In genomic region chrX:149837167-149837566, GRCh38 we compare ENCODE assay signal across 22 cellular contexts. TPM values are rescaled to one million over a fixed set of nuclear protein-coding genes. Genes with fewer than 3 reads are reported as not detected.
DNase-seq lines count a peak whose midpoint lies in the region; ATAC-seq, FAIRE-seq and TF ChIP-seq lines count a peak whose summit lies in the region.
"Had no signal": no experiment of that assay in that cellular context is flagged by ENCODE, and none has a peak within 500 bp of the region (broad histone marks: within the 10 kb centered on the region; RNA-seq: fewer than 3 reads in every experiment).

No MANE protein-coding gene starts in this region.

- H3K9me3 ChIP-seq in H1 (ENCODE audit: insufficient read depth in 2 of 2, low read depth in 1 of 2, low read length in 1 of 2) = peaks cover 8 to 12% of the 10 kb centered on the region in 2 experiments
- H3K9me3 ChIP-seq: BE2C had no signal

- no peak overlapping the region for H4K91ac ChIP-seq in H1 (replicated peaks; ENCODE audit: insufficient read length, low read length)

- H3K27ac Mint-ChIP-seq in GM23338 (no peak overlapping the region), WTC11 (peak overlapping the region; percentile 57), glutamatergic neuron (ENCODE audit: unreplicated experiment) (no peak overlapping the region)
- H3K27ac Mint-ChIP-seq in activated CD4-positive, alpha-beta memory T cell treated with anti-CD3 and anti-CD28 coated beads for 36 hours = no peak overlapping the region
- H3K27ac Mint-ChIP-seq: CD4-positive, CD25-positive, alpha-beta regulatory T cell; CD8-positive, alpha-beta memory T cell; HFFc6 had no signal

- no peak for TF ChIP-seq RAD21 in H1 (IDR thresholded peaks at IDR 0.05 in 1 of 2, conservative IDR thresholded peaks at IDR 0.05 in 1 of 2; ENCODE audit: low read depth in 2 of 2, low read length in 2 of 2)

- H3K14ac ChIP-seq in H1 (ENCODE audit: insufficient read length) = no peak overlapping the region

- no peak overlapping the region for H3K56ac ChIP-seq in H1 (replicated peaks; ENCODE audit: insufficient read length, low read depth, low read length)

- no peaks in the 10 kb centered on the region for H3F3A ChIP-seq in GM23338 (replicated peaks; ENCODE audit: low read depth)

- no peaks in the 10 kb centered on the region for H3K79me1 ChIP-seq in H1 (ENCODE audit: low read depth, low read length)

- no peak overlapping the region for H4K8ac ChIP-seq in H1 (ENCODE audit: extremely low read depth, insufficient read depth, low read length)

- no peak overlapping the region for H3K4ac ChIP-seq in H1 (replicated peaks; ENCODE audit: insufficient read length, low read depth, low read length)

- DNase-seq in GM23338 (ENCODE audit: low spot score) = peak; percentile 29
- DNase-seq in WTC11 (ENCODE audit: low spot score) = no peak
- DNase-seq in H1 (ENCODE audit: low read depth in 1 of 2, low spot score in 2 of 2) = no peak
- no peak for DNase-seq in activated CD4-positive, alpha-beta memory T cell treated with anti-CD3 and anti-CD28 coated beads for 36 hours
- no peak for DNase-seq in SHP77 (lab: John Stamatoyannopoulos, UW)
- DNase-seq in glutamatergic neuron = no peak
- DNase-seq: BE2C; C1 segment of cervical spinal cord; CD4-positive, CD25-positive, alpha-beta regulatory T cell; CD8-positive, alpha-beta memory T cell; COR-L47; DMS 273 treated with DMSO at 0.1 percent for 48 hours; DMS53; DND-41; EL; GM23248; HFFc6 had no signal

- no peak overlapping the region for H3K9ac ChIP-seq in H1 (replicated peaks in 1 of 4; ENCODE audit: extremely low read depth in 1 of 4, low read depth in 3 of 4, low read length in 3 of 4)
- H3K9ac ChIP-seq: GM23248 had no signal

- H4K20me1 ChIP-seq in GM23338 (replicated peaks; ENCODE audit: insufficient read depth) (no peaks in the 10 kb centered on the region), H1 (replicated peaks in 1 of 2; ENCODE audit: control insufficient read depth in 1 of 2, insufficient read depth in 2 of 2, low read length in 2 of 2) (no peaks in the 10 kb centered on the region)

- H3K79me2 ChIP-seq in GM23338 (replicated peaks; ENCODE audit: insufficient read depth) (no peaks in the 10 kb centered on the region), H1 (ENCODE audit: control insufficient read depth in 1 of 2, insufficient read depth in 2 of 2, low read length in 2 of 2) (no peaks in the 10 kb centered on the region)

- H2BK5ac ChIP-seq in H1 (ENCODE audit: low read depth, low read length) = no peak overlapping the region

- peak; percentile 63 for ATAC-seq in GM23338
- ATAC-seq in WTC11 = peak; percentile 60
- ATAC-seq: HCT116 had no signal

- CTCF ChIA-PET in WTC11 (lab: Charles Lee) (interaction anchor here (0.9 to 1.3 kb wide), 2 partner anchors 101 to 102 kb away, joined by 3 to 4 read pairs; partner anchors contain the start of gene EOLA2), H1 (lab: Charles Lee; ENCODE audit: partially characterized antibody) (interaction anchor here (1.1 kb wide), 1 partner anchor 34 kb away, joined by 3 read pairs; no protein-coding TSS in a partner anchor)
- CTCF ChIA-PET in activated CD4-positive, alpha-beta memory T cell treated with anti-CD3 and anti-CD28 coated beads for 36 hours (lab: Charles Lee) = no interaction called here

- no peaks in the 10 kb centered on the region for H3K27me3 ChIP-seq in GM23338 (ENCODE audit: insufficient read depth)
- H3K27me3 ChIP-seq in H1 (replicated peaks in 1 of 4; ENCODE audit: control insufficient read depth in 3 of 4, extremely low read depth in 1 of 4, insufficient read depth in 3 of 4, low read length in 3 of 4) = no peaks in the 10 kb centered on the region
- H3K27me3 ChIP-seq: BE2C had no signal

- H3K4me3 ChIP-seq in GM23338 (peak overlapping the region; percentile 42), H1 (ENCODE audit: extremely low read depth in 1 of 4, insufficient read depth in 2 of 4, low read depth in 3 of 4, low read length in 4 of 4) (peak overlapping the region in 1 of 4 experiments; percentile 33; a peak in 2 of 8 replicates)
- H3K4me3 ChIP-seq: GM23248 had no signal

- POLR2A ChIA-PET in WTC11 (lab: Charles Lee) (interaction anchor here (1.3 kb wide), 1 partner anchor 103 kb away, joined by 4 read pairs; no protein-coding TSS in a partner anchor), H1 (lab: Charles Lee; ENCODE audit: partially characterized antibody) (no interaction called here)
- POLR2A ChIA-PET in activated CD4-positive, alpha-beta memory T cell treated with anti-CD3 and anti-CD28 coated beads for 36 hours (lab: Charles Lee) = no interaction called here

- H3K4me1 Mint-ChIP-seq in GM23338 (peaks cover 35% of the 10 kb centered on the region), WTC11 (peaks cover 49% of the 10 kb centered on the region), glutamatergic neuron (ENCODE audit: low read depth, unreplicated experiment) (no peaks in the 10 kb centered on the region)
- peaks cover 5% of the 10 kb centered on the region for H3K4me1 Mint-ChIP-seq in activated CD4-positive, alpha-beta memory T cell treated with anti-CD3 and anti-CD28 coated beads for 36 hours (ENCODE audit: low read depth)
- H3K4me1 Mint-ChIP-seq: CD4-positive, CD25-positive, alpha-beta regulatory T cell; CD8-positive, alpha-beta memory T cell had no signal

- no peak overlapping the region for H4K5ac ChIP-seq in H1 (ENCODE audit: insufficient read length, low read depth, low read length)

- peaks cover 6% of the 10 kb centered on the region for H3K27me3 Mint-ChIP-seq in GM23338 (ENCODE audit: insufficient read depth, low read depth, poor library complexity)
- H3K27me3 Mint-ChIP-seq in WTC11 (ENCODE audit: low read depth) = peaks cover 19% of the 10 kb centered on the region
- H3K27me3 Mint-ChIP-seq in activated CD4-positive, alpha-beta memory T cell treated with anti-CD3 and anti-CD28 coated beads for 36 hours = peaks cover 3% of the 10 kb centered on the region
- H3K27me3 Mint-ChIP-seq in glutamatergic neuron (ENCODE audit: unreplicated experiment) = no peaks in the 10 kb centered on the region
- H3K27me3 Mint-ChIP-seq: CD4-positive, CD25-positive, alpha-beta regulatory T cell had no signal

- H3K23ac ChIP-seq in H1 (ENCODE audit: insufficient read length) = no peak overlapping the region

- peak overlapping the region; percentile 18; the same call in 1 of the 2 replicates for H3K27ac ChIP-seq in GM23338 (ENCODE audit: low read depth)
- no peak overlapping the region for H3K27ac ChIP-seq in H1 (ENCODE audit: low read depth, low read length)
- H3K27ac ChIP-seq: GM23248 had no signal

- H3K23me2 ChIP-seq in H1 (ENCODE audit: low read depth, low read length) = no peaks in the 10 kb centered on the region

- H2BK15ac ChIP-seq in H1 (ENCODE audit: low read length) = no peak overlapping the region

- H3K9me3 Mint-ChIP-seq in GM23338 (peaks cover 20% of the 10 kb centered on the region), WTC11 (peaks cover 17% of the 10 kb centered on the region), glutamatergic neuron (ENCODE audit: unreplicated experiment) (peaks cover 1% of the 10 kb centered on the region)
- no peaks in the 10 kb centered on the region for H3K9me3 Mint-ChIP-seq in activated CD4-positive, alpha-beta memory T cell treated with anti-CD3 and anti-CD28 coated beads for 36 hours
- H3K9me3 Mint-ChIP-seq: CD8-positive, alpha-beta memory T cell; HFFc6 had no signal

- no peaks in the 10 kb centered on the region for H3K36me3 ChIP-seq in GM23338 (ENCODE audit: insufficient read depth)
- H3K36me3 ChIP-seq in H1 (ENCODE audit: control insufficient read depth in 2 of 4, insufficient read depth in 4 of 4, low read length in 3 of 4) = peaks cover 0 to 3% (median 0%) of the 10 kb centered on the region in 4 experiments; a peak in 1 of 8 replicates
- H3K36me3 ChIP-seq: BE2C had no signal

- H2AK5ac ChIP-seq in H1 (ENCODE audit: low read depth, low read length) = no peak overlapping the region

- no peak overlapping the region for H2AFZ ChIP-seq in GM23338
- no peak overlapping the region for H2AFZ ChIP-seq in H1 (ENCODE audit: low read length)
- H2AFZ ChIP-seq: GM23248 had no signal

- H2BK12ac ChIP-seq in H1 (ENCODE audit: low read depth, low read length) = no peak overlapping the region

- TF ChIP-seq EP300 in H1 (IDR thresholded peaks at IDR 0.05; ENCODE audit: borderline replicate concordance in 1 of 2, low read depth in 2 of 2, low read length in 2 of 2) = no peak

- peak overlapping the region; percentile 68 for H3K4me2 ChIP-seq in GM23338
- peak overlapping the region; percentile 38 to 41; a peak in 3 of 4 replicates for H3K4me2 ChIP-seq in H1 (ENCODE audit: insufficient read depth in 1 of 2, low read depth in 2 of 2, low read length in 2 of 2)

- no peak for TF ChIP-seq CTCF in GM23338 (conservative IDR thresholded peaks at IDR 0.05; ENCODE audit: low read depth in 2 of 2)
- TF ChIP-seq CTCF in WTC11 (IDR thresholded peaks at IDR 0.05) = no peak
- TF ChIP-seq CTCF in H1 (IDR thresholded peaks at IDR 0.05; ENCODE audit: control extremely low read depth in 1 of 3, insufficient read depth in 1 of 3, low read depth in 1 of 3, low read length in 3 of 3) = no peak
- no peak for TF ChIP-seq CTCF in glutamatergic neuron (IDR thresholded peaks at IDR 0.05; ENCODE audit: partially characterized antibody, unreplicated experiment)

- no peak for TF ChIP-seq POLR2A in H1 (IDR thresholded peaks at IDR 0.05; ENCODE audit: control extremely low read depth in 1 of 2, low read depth in 2 of 2, low read length in 2 of 2)

- H3K4me1 ChIP-seq in GM23338 (ENCODE audit: insufficient read depth) = peaks cover 34% of the 10 kb centered on the region
- H3K4me1 ChIP-seq in H1 (replicated peaks in 1 of 4; ENCODE audit: control insufficient read depth in 3 of 4, insufficient read depth in 4 of 4, low read length in 3 of 4) = peaks cover 0 to 7% (median 0%) of the 10 kb centered on the region in 4 experiments; a peak in 4 of 7 replicates
- H3K4me1 ChIP-seq: BE2C had no signal

- peaks cover 19% of the 10 kb centered on the region for H3K36me3 Mint-ChIP-seq in GM23338 (ENCODE audit: low read depth)
- H3K36me3 Mint-ChIP-seq in WTC11 = peaks cover 19% of the 10 kb centered on the region
- no peaks in the 10 kb centered on the region for H3K36me3 Mint-ChIP-seq in activated CD4-positive, alpha-beta memory T cell treated with anti-CD3 and anti-CD28 coated beads for 36 hours
- no peaks in the 10 kb centered on the region for H3K36me3 Mint-ChIP-seq in glutamatergic neuron (ENCODE audit: unreplicated experiment)
- H3K36me3 Mint-ChIP-seq: CD4-positive, CD25-positive, alpha-beta regulatory T cell; CD8-positive, alpha-beta memory T cell had no signal

- intact Hi-C loops in activated CD4-positive, alpha-beta memory T cell treated with anti-CD3 and anti-CD28 coated beads for 36 hours (cut with micrococcal nuclease) = loop anchor here (10.0 kb wide), 1 partner anchor 68 kb away; no protein-coding TSS in a partner anchor

- FAIRE-seq in H1 (lab: Jason Lieb, UNC) = peak; percentile 91
- FAIRE-seq: HTR-8/SVneo had no signal

- no peak overlapping the region for H3K18ac ChIP-seq in H1 (ENCODE audit: extremely low read depth, low read length)

- H3K4me3 Mint-ChIP-seq in GM23338 (no peak overlapping the region), WTC11 (no peak overlapping the region), glutamatergic neuron (ENCODE audit: unreplicated experiment) (no peak overlapping the region)
- no peak overlapping the region for H3K4me3 Mint-ChIP-seq in activated CD4-positive, alpha-beta memory T cell treated with anti-CD3 and anti-CD28 coated beads for 36 hours
- H3K4me3 Mint-ChIP-seq: CD4-positive, CD25-positive, alpha-beta regulatory T cell; CD8-positive, alpha-beta memory T cell; HFFc6 had no signal

- no peak overlapping the region for H2BK20ac ChIP-seq in H1 (ENCODE audit: low read length)

- H3K9me2 ChIP-seq in GM23338 (ENCODE audit: insufficient read depth) = no peaks in the 10 kb centered on the region

- no peak overlapping the region for H2BK120ac ChIP-seq in H1 (replicated peaks; ENCODE audit: low read depth, low read length)

RNA-seq across cellular contexts. Expression of gene MAGEA8, which starts 43.8 kb away (rescaled TPM):
- total RNA-seq in GM23338 (2014; rRNA removed; shearing (Covaris generic)) = not detected in 2 replicates
- polyA plus RNA-seq in GM23338 (2016; fragmentation: Nextera tagmentation; extraction: Ambion mirVana) (not detected in 2 replicates), H1 (2011; rRNA removed) (not detected in 2 replicates)
- total RNA-seq in WTC11 (2021) (not detected in 3 replicates), glutamatergic neuron (ENCODE audit: unreplicated experiment) (not detected)
- not detected in 2 replicates for total RNA-seq in H1 (2021; fragmentation: NEBNext Ultra II Directional; extraction: Animal tissue kit (Norgen Biotek cat#: 25700))
- polyA plus RNA-seq in H1 (2011; cell fraction: cytosol; rRNA removed) = not detected
- not detected for polyA plus RNA-seq in H1 (2011; cell fraction: nucleus; rRNA removed)
- polyA plus RNA-seq in H1 (2012, experiment 1 of 2) = 0.09 to 0.13 TPM in 2 of 4 replicates, not detected in the others
- not detected for polyA plus RNA-seq in H1 (2012, experiment 2 of 2)
- not detected for polyA plus RNA-seq in H1 (2013, experiment 1 of 2)
- polyA plus RNA-seq in H1 (2013, experiment 2 of 2) = not detected
- not detected in 2 replicates for polyA minus RNA-seq in H1 (2011; rRNA and poly(A)+ RNA removed)
- not detected for polyA minus RNA-seq in H1 (2011; cell fraction: cytosol; rRNA and poly(A)+ RNA removed)
- polyA minus RNA-seq in H1 (2011; cell fraction: nucleus; rRNA and poly(A)+ RNA removed) = not detected
- total RNA-seq in activated CD4-positive, alpha-beta memory T cell treated with anti-CD3 and anti-CD28 coated beads for 36 hours = not detected
- total RNA-seq: A172; CD4-positive, CD25-positive, alpha-beta regulatory T cell; CD8-positive, alpha-beta memory T cell; G401; GM23248; H7; HFFc6 had no signal
- polyA plus RNA-seq: CD4-positive, CD25-positive, alpha-beta regulatory T cell; CD8-positive, alpha-beta memory T cell; GM23248 had no signal

RNA-seq across cellular contexts. Expression of gene MAGEA9, which starts 55.4 kb away (rescaled TPM):
- total RNA-seq in GM23338 (2014; rRNA removed; shearing (Covaris generic)) = not detected in 2 replicates
- polyA plus RNA-seq in GM23338 (2016; fragmentation: Nextera tagmentation; extraction: Ambion mirVana) (not detected in 2 replicates), H1 (2011; rRNA removed) (not detected in 2 replicates)
- total RNA-seq in WTC11 (2021) (not detected in 3 replicates), glutamatergic neuron (ENCODE audit: unreplicated experiment) (not detected)
- total RNA-seq in H1 (2021; fragmentation: NEBNext Ultra II Directional; extraction: Animal tissue kit (Norgen Biotek cat#: 25700)) = not detected in 2 replicates
- not detected for polyA plus RNA-seq in H1 (2011; cell fraction: cytosol; rRNA removed)
- polyA plus RNA-seq in H1 (2011; cell fraction: nucleus; rRNA removed) = not detected
- not detected in 4 replicates for polyA plus RNA-seq in H1 (2012, experiment 1 of 2)
- not detected for polyA plus RNA-seq in H1 (2012, experiment 2 of 2)
- not detected for polyA plus RNA-seq in H1 (2013, experiment 1 of 2)
- polyA plus RNA-seq in H1 (2013, experiment 2 of 2) = not detected
- polyA minus RNA-seq in H1 (2011; rRNA and poly(A)+ RNA removed) = not detected in 2 replicates
- not detected for polyA minus RNA-seq in H1 (2011; cell fraction: cytosol; rRNA and poly(A)+ RNA removed)
- not detected for polyA minus RNA-seq in H1 (2011; cell fraction: nucleus; rRNA and poly(A)+ RNA removed)
- not detected for total RNA-seq in activated CD4-positive, alpha-beta memory T cell treated with anti-CD3 and anti-CD28 coated beads for 36 hours
- total RNA-seq: A172; CD4-positive, CD25-positive, alpha-beta regulatory T cell; CD8-positive, alpha-beta memory T cell; G401; GM23248; H7; HFFc6 had no signal
- polyA plus RNA-seq: CD4-positive, CD25-positive, alpha-beta regulatory T cell; CD8-positive, alpha-beta memory T cell; GM23248 had no signal
